ENCODE assay signal across 11 cellular contexts in the genomic region with DNA sequence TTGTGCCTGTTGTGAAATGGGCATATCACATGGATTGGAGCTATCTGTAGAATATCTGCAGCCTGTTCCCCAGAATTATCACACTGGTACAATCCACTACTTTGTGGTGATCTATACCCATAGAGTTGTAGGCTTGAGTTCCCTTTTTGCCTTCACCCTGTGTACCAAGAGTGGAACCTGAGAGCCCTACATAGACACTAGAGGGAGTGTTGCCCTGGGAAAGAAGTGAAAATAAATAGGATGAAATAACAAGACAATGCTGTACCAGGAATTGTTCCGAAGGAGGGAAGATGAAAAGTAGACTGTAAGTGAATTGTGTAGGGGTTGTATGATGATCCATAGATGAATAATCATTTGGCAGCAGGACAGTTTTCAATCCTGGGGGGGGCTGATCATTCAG. TPM values are rescaled to one million over a fixed set of nuclear protein-coding genes. Genes with fewer than 3 reads are reported as not detected.
A peak's percentile ranks its signal among the peaks of the same experiment; 100 is the strongest.
DNase-seq lines count a peak whose midpoint lies in the region; ATAC-seq, FAIRE-seq and TF ChIP-seq lines count a peak whose summit lies in the region.
"Had no signal": no experiment of that assay in that cellular context is flagged by ENCODE, and none has a peak within 500 bp of the region (broad histone marks: within the 10 kb centered on the region; RNA-seq: fewer than 3 reads in every experiment).

No MANE protein-coding gene starts in this region.

- WGBS in H1 (ENCODE audit: extremely low coverage in 1 of 2, insufficient coverage in 1 of 2, insufficient read length in 1 of 2, insufficient replicate concordance in 2 of 2, low coverage in 1 of 2, low lambda C conversion rate in 2 of 2, missing lambda C conversion rate in 1 of 2), 2 experiments: 90% methylated on average over 1 of the region's 1 CpG; no CpG with 5 or more reads in 1 of the 2 experiments

- no peak overlapping the region for H3K27ac ChIP-seq in H1 (ENCODE audit: low read depth, low read length)

- no peak overlapping the region for H3K9ac ChIP-seq in H1 (replicated peaks in 1 of 4; ENCODE audit: extremely low read depth in 1 of 4, low read depth in 3 of 4, low read length in 3 of 4)

- H3K14ac ChIP-seq in H1 (ENCODE audit: insufficient read length): no peak overlapping the region

- no peaks in the 10 kb centered on the region for H3K79me1 ChIP-seq in H1 (ENCODE audit: low read depth, low read length)

- no peak overlapping the region for H3K4ac ChIP-seq in H1 (replicated peaks; ENCODE audit: insufficient read length, low read depth, low read length)

- no peaks in the 10 kb centered on the region for H3K23me2 ChIP-seq in H1 (ENCODE audit: low read depth, low read length)

- H3K56ac ChIP-seq in H1 (replicated peaks; ENCODE audit: insufficient read length, low read depth, low read length): no peak overlapping the region

- no peak overlapping the region for H3K23ac ChIP-seq in H1 (ENCODE audit: insufficient read length)

- ATAC-seq in HG03108 (IDR thresholded peaks at IDR 0.05; ENCODE audit: unreplicated experiment) (no peak), omental fat pad (ENCODE audit: low FRiP score) (no peak)

- H3K4me1 ChIP-seq in H1 (replicated peaks in 1 of 4; ENCODE audit: control insufficient read depth in 3 of 4, insufficient read depth in 4 of 4, low read length in 3 of 4): no peaks in the 10 kb centered on the region

- no peak for TF ChIP-seq EP300 in H1 (IDR thresholded peaks at IDR 0.05; ENCODE audit: borderline replicate concordance in 1 of 2, low read depth in 2 of 2, low read length in 2 of 2)

- no peaks in the 10 kb centered on the region for H3K27me3 ChIP-seq in H1 (replicated peaks in 1 of 4; ENCODE audit: control insufficient read depth in 3 of 4, extremely low read depth in 1 of 4, insufficient read depth in 3 of 4, low read length in 3 of 4)

- no peaks in the 10 kb centered on the region for H4K20me1 ChIP-seq in H1 (replicated peaks in 1 of 2; ENCODE audit: control insufficient read depth in 1 of 2, insufficient read depth in 2 of 2, low read length in 2 of 2)

- no peak overlapping the region for H2BK20ac ChIP-seq in H1 (ENCODE audit: low read length)

- H3K79me2 ChIP-seq in H1 (ENCODE audit: control insufficient read depth in 1 of 2, insufficient read depth in 2 of 2, low read length in 2 of 2): no peaks in the 10 kb centered on the region

- no peak overlapping the region for H2BK12ac ChIP-seq in H1 (ENCODE audit: low read depth, low read length)

- no peak overlapping the region for H2BK5ac ChIP-seq in H1 (ENCODE audit: low read depth, low read length)

- no peak overlapping the region for H3K18ac ChIP-seq in H1 (ENCODE audit: extremely low read depth, low read length)

- no peak overlapping the region for H4K91ac ChIP-seq in H1 (replicated peaks; ENCODE audit: insufficient read length, low read length)

- no peak overlapping the region for H2BK120ac ChIP-seq in H1 (replicated peaks; ENCODE audit: low read depth, low read length)

- H4K8ac ChIP-seq in H1 (ENCODE audit: extremely low read depth, insufficient read depth, low read length): no peak overlapping the region

- no peak overlapping the region for H2BK15ac ChIP-seq in H1 (ENCODE audit: low read length)

- DNase-seq in NCI-H748 (lab: John Stamatoyannopoulos, UW; ENCODE audit: unreplicated experiment) (peak; percentile 48), NCI-H748 treated with DMSO at 0.1 percent for 48 hours (lab: John Stamatoyannopoulos, UW) (no peak), NCI-H82 (lab: John Stamatoyannopoulos, UW) (peak; percentile 39), H1 (ENCODE audit: low read depth in 1 of 2, low spot score in 2 of 2) (no peak), renal cortical epithelial cell (ENCODE audit: low read depth) (peak; percentile 46), DMS153 treated with DMSO at 0.1 percent for 48 hours (lab: John Stamatoyannopoulos, UW; ENCODE audit: unreplicated experiment) (no peak), omental fat pad (ENCODE audit: low spot score) (no peak)
- DNase-seq: activated naive CD8-positive, alpha-beta T cell treated with anti-CD3 and anti-CD28 coated beads for 36 hours; NCI-H524 had no signal

- TF ChIP-seq RAD21 in H1 (IDR thresholded peaks at IDR 0.05 in 1 of 2, conservative IDR thresholded peaks at IDR 0.05 in 1 of 2; ENCODE audit: low read depth in 2 of 2, low read length in 2 of 2): peak; percentile 71 to 75

- FAIRE-seq in H1 (lab: Jason Lieb, UNC): peak; percentile 42
- FAIRE-seq: endometrium had no signal

- no peak overlapping the region for H2AK5ac ChIP-seq in H1 (ENCODE audit: low read depth, low read length)

- no peak overlapping the region for H2AFZ ChIP-seq in H1 (ENCODE audit: low read length)

- H4K5ac ChIP-seq in H1 (ENCODE audit: insufficient read length, low read depth, low read length): no peak overlapping the region

- H3K36me3 ChIP-seq in H1 (ENCODE audit: control insufficient read depth in 2 of 4, insufficient read depth in 4 of 4, low read length in 3 of 4): no peaks in the 10 kb centered on the region

- H3K9me3 ChIP-seq in H1 (ENCODE audit: insufficient read depth in 2 of 2, low read depth in 1 of 2, low read length in 1 of 2): no peaks in the 10 kb centered on the region

- CTCF ChIA-PET in H1 (lab: Charles Lee; ENCODE audit: partially characterized antibody): interaction anchor here (0.8 to 3.8 kb wide), 21 partner anchors 9 to 358 kb away, joined by 3 to 20 read pairs (median 6); a partner anchor contains a TSS

- POLR2A ChIA-PET in H1 (lab: Charles Lee; ENCODE audit: partially characterized antibody): interaction anchor here (0.6 kb wide), 1 partner anchor 858 kb away, joined by 5 read pairs; no protein-coding TSS in a partner anchor

- no peak overlapping the region for H3K4me3 ChIP-seq in H1 (ENCODE audit: extremely low read depth in 1 of 4, insufficient read depth in 2 of 4, low read depth in 3 of 4, low read length in 4 of 4)

- TF ChIP-seq CTCF in H1 (IDR thresholded peaks at IDR 0.05; ENCODE audit: control extremely low read depth in 1 of 3, insufficient read depth in 1 of 3, low read depth in 1 of 3, low read length in 3 of 3) (peak in 2 of 3 experiments; percentile 47 to 51; a peak in 2 of 4 replicates), omental fat pad (IDR thresholded peaks at IDR 0.05) (no peak)

- no peak for TF ChIP-seq POLR2A in H1 (IDR thresholded peaks at IDR 0.05; ENCODE audit: control extremely low read depth in 1 of 2, low read depth in 2 of 2, low read length in 2 of 2)

- no peak overlapping the region for H3K4me2 ChIP-seq in H1 (ENCODE audit: insufficient read depth in 1 of 2, low read depth in 2 of 2, low read length in 2 of 2)

TF ChIP-seq in H1, 55 proteins besides CTCF, POLR2A, EP300 and RAD21:
- no peak for TF ChIP-seq KDM4A (IDR thresholded peaks at IDR 0.05; ENCODE audit: low read depth, low read length, severe bottlenecking)
- TF ChIP-seq RXRA (IDR thresholded peaks at IDR 0.05; ENCODE audit: insufficient read depth, low read depth, low read length): no peak
- no peak for TF ChIP-seq SUZ12 (IDR thresholded peaks at IDR 0.05; ENCODE audit: low read length)
- no peak for TF ChIP-seq TEAD4 (IDR thresholded peaks at IDR 0.05; ENCODE audit: low read depth, low read length)
- TF ChIP-seq GABPA (IDR thresholded peaks at IDR 0.05; ENCODE audit: borderline replicate concordance, insufficient read depth, low read length): no peak
- no peak for TF ChIP-seq POLR2AphosphoS5 (IDR thresholded peaks at IDR 0.05; ENCODE audit: low read depth, low read length)
- no peak for TF ChIP-seq TCF12 (IDR thresholded peaks at IDR 0.05; ENCODE audit: low read depth, low read length)
- no peak for TF ChIP-seq TBP (IDR thresholded peaks at IDR 0.05; ENCODE audit: low read depth, low read length)
- no peak for TF ChIP-seq SRF (IDR thresholded peaks at IDR 0.05; ENCODE audit: low read depth, low read length)
- no peak for TF ChIP-seq BCL11A (IDR thresholded peaks at IDR 0.05; ENCODE audit: low read depth in 2 of 2, low read length in 2 of 2)
- no peak for TF ChIP-seq EZH2 (IDR thresholded peaks at IDR 0.05; ENCODE audit: low read depth, low read length, severe bottlenecking)
- TF ChIP-seq, protein P1, sequence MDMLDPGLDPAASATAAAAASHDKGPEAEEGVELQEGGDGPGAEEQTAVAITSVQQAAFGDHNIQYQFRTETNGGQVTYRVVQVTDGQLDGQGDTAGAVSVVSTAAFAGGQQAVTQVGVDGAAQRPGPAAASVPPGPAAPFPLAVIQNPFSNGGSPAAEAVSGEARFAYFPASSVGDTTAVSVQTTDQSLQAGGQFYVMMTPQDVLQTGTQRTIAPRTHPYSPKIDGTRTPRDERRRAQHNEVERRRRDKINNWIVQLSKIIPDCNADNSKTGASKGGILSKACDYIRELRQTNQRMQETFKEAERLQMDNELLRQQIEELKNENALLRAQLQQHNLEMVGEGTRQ (IDR thresholded peaks at IDR 0.05; ENCODE audit: low read length): no peak

RNA-seq across cellular contexts. Expression of a gene that starts 9.0 kb away (rescaled TPM):
- 0.82 and 0.88 TPM in 2 replicates for total RNA-seq in H1 (2021; fragmentation: NEBNext Ultra II Directional; extraction: Animal tissue kit (Norgen Biotek cat#: 25700))
- 0.25 and 0.26 TPM in 2 replicates for polyA plus RNA-seq in H1 (2011; rRNA removed)
- 0.32 TPM for polyA plus RNA-seq in H1 (2011; cell fraction: cytosol; rRNA removed)
- polyA plus RNA-seq in H1 (2011; cell fraction: nucleus; rRNA removed): 0.67 TPM
- polyA plus RNA-seq in H1 (2012, experiment 1 of 2): 0.20 to 0.30 TPM (median 0.27 TPM) in 4 replicates
- not detected for polyA plus RNA-seq in H1 (2012, experiment 2 of 2)
- 0.49 TPM for polyA plus RNA-seq in H1 (2013, experiment 1 of 2)
- polyA plus RNA-seq in H1 (2013, experiment 2 of 2): 0.52 TPM
- polyA minus RNA-seq in H1 (2011; rRNA and poly(A)+ RNA removed): 0.80 and 1.5 TPM in 2 replicates
- polyA minus RNA-seq in H1 (2011; cell fraction: cytosol; rRNA and poly(A)+ RNA removed): 0.73 TPM
- 1.9 TPM for polyA minus RNA-seq in H1 (2011; cell fraction: nucleus; rRNA and poly(A)+ RNA removed)
- total RNA-seq in renal cortical epithelial cell: 0.70 and 1.4 TPM in 2 replicates
- total RNA-seq in omental fat pad: not detected
- total RNA-seq: activated naive CD8-positive, alpha-beta T cell treated with anti-CD3 and anti-CD28 coated beads for 36 hours had no signal

Comparison
In these comparisons a context has a peak if more than half of its experiments do, and no peak if none do; other contexts are left out.
1. DNase-seq: peak in NCI-H748 (single experiment), NCI-H82 (single experiment) and renal cortical epithelial cell (single experiment); none in NCI-H748 treated with DMSO at 0.1 percent for 48 hours (single experiment), H1 (0 of 2), DMS153 treated with DMSO at 0.1 percent for 48 hours (single experiment) and omental fat pad (single experiment).
2. CTCF ChIP-seq: peak in H1 (2 of 3); none in omental fat pad (0 of 3).